8 cellular contexts compared by ENCODE assay signal in the genomic region with DNA sequence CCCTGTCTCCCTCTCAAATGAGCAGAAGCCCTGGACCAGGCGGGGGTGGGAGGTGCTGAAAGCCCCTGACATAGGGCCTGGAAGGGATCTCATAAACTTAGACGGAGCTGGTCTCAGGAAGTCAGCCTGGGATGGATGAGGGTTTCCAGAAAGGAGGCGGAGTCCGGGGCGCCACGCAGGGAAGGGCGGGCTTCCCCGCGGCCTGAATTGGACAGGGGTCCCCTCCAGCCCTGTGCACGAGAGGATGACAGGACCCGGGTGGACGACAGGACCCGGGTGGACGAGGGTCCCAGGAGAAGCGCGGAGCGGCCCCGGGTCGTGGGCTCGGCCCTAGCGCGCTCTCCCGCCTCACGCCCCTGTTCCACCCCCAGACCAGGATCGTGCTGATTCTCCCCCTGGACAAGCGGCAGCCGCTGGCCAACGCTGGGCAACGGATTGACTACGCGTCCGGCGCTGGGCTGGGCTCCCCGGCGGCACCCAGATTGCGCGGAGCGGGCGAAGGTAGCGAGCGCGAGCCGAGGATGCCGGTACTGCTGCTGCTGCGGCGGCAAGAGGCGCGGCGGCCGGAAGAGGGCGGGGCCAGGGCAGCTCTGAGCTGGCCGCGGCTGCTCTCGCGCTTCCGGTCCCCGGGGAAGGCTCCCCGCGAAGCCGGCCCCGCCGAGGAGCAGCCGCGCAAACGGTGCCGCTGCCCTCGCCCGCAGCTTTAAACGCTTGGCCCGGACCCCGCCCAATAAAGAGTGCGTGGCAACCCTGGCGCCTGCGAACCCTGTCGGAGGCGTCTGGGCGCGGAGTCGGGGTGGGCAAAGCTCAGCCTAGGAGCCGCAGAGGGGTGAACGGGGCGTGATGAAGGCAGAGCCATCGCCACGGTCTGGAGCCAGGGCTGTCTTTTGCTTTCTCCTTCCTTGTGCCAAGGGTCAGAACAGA. TPM values are rescaled to one million over a fixed set of nuclear protein-coding genes. Genes with fewer than 3 reads are reported as not detected.
DNase-seq lines count a peak whose midpoint lies in the region; ATAC-seq and TF ChIP-seq lines count a peak whose summit lies in the region.

No MANE protein-coding gene starts in this region.

- H3K9ac ChIP-seq in stomach smooth muscle (ENCODE audit: low read length in 2 of 2): peak overlapping the region; percentile 83 to 85

- H3K36me3 ChIP-seq in SJCRH30 (peaks cover 13% of the 10 kb centered on the region), stomach smooth muscle (ENCODE audit: control insufficient read depth in 2 of 2, insufficient read depth in 2 of 2, low read length in 2 of 2) (peaks cover 7 to 9% of the 10 kb centered on the region in 2 donors)

- peak overlapping the region; percentile 90 for H3K27ac Mint-ChIP-seq in neural crest cell (ENCODE audit: unreplicated experiment)

- H3K27ac ChIP-seq in SJCRH30 (peak overlapping the region; percentile 57), foreskin keratinocyte (no peak overlapping the region), stomach smooth muscle (ENCODE audit: low read length) (peak overlapping the region; percentile 89)

- DNase-seq in CD1c-positive myeloid dendritic cell (ENCODE audit: extremely low spot score) (peak; percentile 88), LHCN-M2 (ENCODE audit: low read depth) (peak; percentile 65), SJCRH30 (peak; percentile 87), activated gamma-delta T cell treated with Interleukin-2 at 50 U/mL for 16 hours (peak; percentile 85), foreskin keratinocyte (peak in 1 of 2 donors; percentile 35), neural crest cell (ENCODE audit: low read depth, low spot score) (peak; percentile 82)

- H3K9me3 ChIP-seq in SJCRH30 (replicated peaks) (no peaks in the 10 kb centered on the region), stomach smooth muscle (ENCODE audit: control insufficient read depth in 2 of 2, low read length in 2 of 2) (no peaks in the 10 kb centered on the region)

- H3K27me3 Mint-ChIP-seq in neural crest cell (ENCODE audit: low read depth): peaks cover 11% of the 10 kb centered on the region

- H3K9me3 Mint-ChIP-seq in neural crest cell: no peaks in the 10 kb centered on the region

- H3K4me1 ChIP-seq in SJCRH30 (peaks cover 4% of the 10 kb centered on the region; the same call in 1 of the 2 replicates), foreskin keratinocyte (no peaks in the 10 kb centered on the region), stomach smooth muscle (ENCODE audit: control insufficient read depth, insufficient read depth, low read length) (peaks cover 48% of the 10 kb centered on the region)

- TF ChIP-seq CTCF in foreskin keratinocyte (conservative IDR thresholded peaks at IDR 0.05): peak; percentile 5
- no peak for TF ChIP-seq CTCF in neural crest cell (conservative IDR thresholded peaks at IDR 0.05)

- H3K4me1 Mint-ChIP-seq in neural crest cell: peaks cover 42% of the 10 kb centered on the region

- H3K27me3 ChIP-seq in SJCRH30 (no peaks in the 10 kb centered on the region), foreskin keratinocyte (no peaks in the 10 kb centered on the region), stomach smooth muscle (ENCODE audit: control insufficient read depth in 1 of 2, insufficient read depth in 2 of 2, low read length in 2 of 2) (no peaks in the 10 kb centered on the region)

- peak overlapping the region; percentile 84 for H3K4me3 Mint-ChIP-seq in neural crest cell

- H3K4me3 ChIP-seq in SJCRH30 (peak overlapping the region; percentile 74), stomach smooth muscle (ENCODE audit: low read length in 2 of 2) (peak overlapping the region; percentile 87)

- H3K36me3 Mint-ChIP-seq in neural crest cell (ENCODE audit: low read depth): peaks cover 8% of the 10 kb centered on the region

- ATAC-seq in GM19467 (IDR thresholded peaks at IDR 0.05; ENCODE audit: unreplicated experiment): peak; percentile 40
- peak; percentile 64 for ATAC-seq in foreskin keratinocyte

RNA-seq across cellular contexts. Expression of gene C20orf144, which starts 1.3 kb away (rescaled TPM):
- total RNA-seq in LHCN-M2 (2014; rRNA removed) (0.06 and 0.11 TPM in 2 replicates), foreskin keratinocyte (0.07 TPM in 1 of 2 replicates, not detected in the other), neural crest cell (0.44 and 0.82 TPM in 2 replicates)
- polyA plus RNA-seq in LHCN-M2 (2012): 0.21 TPM
- 0.38 and 0.42 TPM in 2 replicates for total RNA-seq in SJCRH30 (2014; rRNA removed; shearing (Covaris generic))
- polyA plus RNA-seq in foreskin keratinocyte: 0.03 TPM in 1 of 2 replicates, not detected in the other

RNA-seq across cellular contexts. Expression of gene ACTL10, which starts 3.3 kb away (rescaled TPM):
- total RNA-seq in LHCN-M2 (2014; rRNA removed) (0.11 and 0.96 TPM in 2 replicates), foreskin keratinocyte (1.1 and 1.4 TPM in 2 replicates), neural crest cell (0.75 TPM in 2 replicates)
- 0.18 TPM for polyA plus RNA-seq in LHCN-M2 (2012)
- 0.10 TPM in 1 of 2 replicates, not detected in the other for total RNA-seq in SJCRH30 (2014; rRNA removed; shearing (Covaris generic))
- 1.3 and 1.6 TPM in 2 replicates for polyA plus RNA-seq in foreskin keratinocyte

RNA-seq across cellular contexts. Expression of gene NECAB3, which starts 10.8 kb away (rescaled TPM):
- total RNA-seq in LHCN-M2 (2014; rRNA removed) (43.4 and 47.5 TPM in 2 replicates), foreskin keratinocyte (6.3 and 7.3 TPM in 2 replicates), neural crest cell (56.0 and 63.3 TPM in 2 replicates)
- polyA plus RNA-seq in LHCN-M2 (2012): 19.7 TPM
- 28.2 and 30.8 TPM in 2 replicates for total RNA-seq in SJCRH30 (2014; rRNA removed; shearing (Covaris generic))
- 5.1 and 5.9 TPM in 2 replicates for polyA plus RNA-seq in foreskin keratinocyte

RNA-seq across cellular contexts. Expression of gene E2F1, which starts 22.8 kb away (rescaled TPM):
- total RNA-seq in LHCN-M2 (2014; rRNA removed): 56.2 and 64.2 TPM in 2 replicates
- polyA plus RNA-seq in LHCN-M2 (2012): 32.1 TPM
- total RNA-seq in SJCRH30 (2014; rRNA removed; shearing (Covaris generic)): 103 and 112 TPM in 2 replicates
- total RNA-seq in foreskin keratinocyte: 15.4 and 16.5 TPM in 2 replicates
- 16.0 and 17.5 TPM in 2 replicates for polyA plus RNA-seq in foreskin keratinocyte
- total RNA-seq in neural crest cell: 84.8 and 94.9 TPM in 2 replicates

RNA-seq across cellular contexts. Expression of gene PXMP4, which starts 56.7 kb away (rescaled TPM):
- total RNA-seq in LHCN-M2 (2014; rRNA removed) (5.5 and 6.7 TPM in 2 replicates), foreskin keratinocyte (6.1 and 6.7 TPM in 2 replicates), neural crest cell (5.2 and 5.6 TPM in 2 replicates)
- polyA plus RNA-seq in LHCN-M2 (2012): 6.8 TPM
- 7.4 and 8.2 TPM in 2 replicates for total RNA-seq in SJCRH30 (2014; rRNA removed; shearing (Covaris generic))
- 5.9 and 6.2 TPM in 2 replicates for polyA plus RNA-seq in foreskin keratinocyte
